ENCODE assay signal across 1 cellular context in genomic region chr9:479316-479715, GRCh38.
TF ChIP-seq lines count a peak whose summit lies in the region.

No MANE protein-coding gene starts in this region.

TF ChIP-seq in GM23338, 12 proteins besides CTCF, POLR2A, EP300 and RAD21 (continued from another document):
- no peak for TF ChIP-seq ZNF462 (CRISPR knock-in tag; IDR thresholded peaks at IDR 0.05)
- TF ChIP-seq ETS1 (IDR thresholded peaks at IDR 0.05), result no peak
